ENCODE assay signal across 2 cellular contexts in genomic region chr11:10314199-10315072, GRCh38.
A peak's percentile ranks its signal among the peaks of the same experiment; 100 is the strongest.
TF ChIP-seq lines count a peak whose summit lies in the region.

No MANE protein-coding gene starts in this region.

TF ChIP-seq in HEK293, 187 proteins besides CTCF, POLR2A, EP300 and RAD21:
- peak; percentile 52 for TF ChIP-seq SETDB1 (IDR thresholded peaks at IDR 0.05; ENCODE audit: insufficient read length, low read length)
- TF ChIP-seq ZNF549 (tag by site-specific recombination; IDR thresholded peaks at IDR 0.05) = peak; percentile 92
- TF ChIP-seq ZNF776 (tag by site-specific recombination; IDR thresholded peaks at IDR 0.05; ENCODE audit: borderline replicate concordance) = no peak

TF ChIP-seq in GM12878, 131 proteins besides CTCF, POLR2A, EP300 and RAD21:
- peak; percentile 82 for TF ChIP-seq CREM (IDR thresholded peaks at IDR 0.05; ENCODE audit: low read depth)
- TF ChIP-seq POLR2AphosphoS5 (IDR thresholded peaks at IDR 0.05; ENCODE audit: low read length) = no peak
- peak; percentile 53 for TF ChIP-seq SPI1 (IDR thresholded peaks at IDR 0.05; ENCODE audit: borderline replicate concordance, insufficient read depth, low read depth, low read length)
- no peak for TF ChIP-seq FOS (IDR thresholded peaks at IDR 0.05; ENCODE audit: borderline replicate concordance, extremely low read depth, insufficient read length)
- peak; percentile 56; the same call in 1 of the 2 replicates for TF ChIP-seq PKNOX1 (IDR thresholded peaks at IDR 0.05)
- peak; percentile 91 for TF ChIP-seq CREB1 (IDR thresholded peaks at IDR 0.05; ENCODE audit: low read depth)
- TF ChIP-seq CEBPB (IDR thresholded peaks at IDR 0.05; ENCODE audit: borderline replicate concordance in 1 of 2, low read depth in 2 of 2, low read length in 2 of 2) = peak in 1 of 2 experiments; percentile 50; a peak in 1 of 4 replicates
- TF ChIP-seq RUNX3 (IDR thresholded peaks at IDR 0.05; ENCODE audit: low read length) = peak; percentile 32; the same call in 1 of the 2 replicates
- TF ChIP-seq NFIC (IDR thresholded peaks at IDR 0.05; ENCODE audit: low read depth, low read length) = peak; percentile 58; the same call in 1 of the 2 replicates
- TF ChIP-seq ZZZ3 (IDR thresholded peaks at IDR 0.05; ENCODE audit: control insufficient read depth, insufficient read length, low read depth) = no peak
- TF ChIP-seq RFX5 (IDR thresholded peaks at IDR 0.05; ENCODE audit: low read depth, low read length) = peak; percentile 98
